In the genomic region with DNA sequence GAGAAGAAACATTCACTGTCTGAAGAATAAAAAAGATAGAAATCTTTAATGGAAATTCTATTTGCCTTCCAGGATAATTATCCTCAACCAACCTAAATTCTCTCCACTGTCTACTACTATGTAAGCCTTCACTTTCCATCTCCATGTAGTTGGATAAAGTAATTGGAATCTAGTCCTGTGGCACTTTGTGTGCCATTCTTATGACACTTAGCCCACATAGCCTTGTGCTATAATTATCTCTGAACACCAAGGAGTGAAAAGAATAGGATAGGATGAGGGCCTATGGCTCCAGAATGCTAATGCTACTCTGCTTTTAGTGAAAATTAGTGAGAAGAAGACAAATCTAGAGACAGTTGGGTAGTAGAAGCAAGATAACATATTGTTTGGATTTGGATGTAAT, we compare ENCODE assay signal across 25 cellular contexts. TPM values are rescaled to one million over a fixed set of nuclear protein-coding genes. Genes with fewer than 3 reads are reported as not detected.
A peak's percentile ranks its signal among the peaks of the same experiment; 100 is the strongest.
DNase-seq lines count a peak whose midpoint lies in the region; ATAC-seq and TF ChIP-seq lines count a peak whose summit lies in the region.
"Had no signal": no experiment of that assay in that cellular context is flagged by ENCODE, and none has a peak within 500 bp of the region (broad histone marks: within the 10 kb centered on the region; RNA-seq: fewer than 3 reads in every experiment).

No MANE protein-coding gene starts in this region.

- ATAC-seq in foreskin keratinocyte: no peak
- ATAC-seq in left cardiac atrium: peak; percentile 73 to 74
- no peak for ATAC-seq in HG03460 (IDR thresholded peaks at IDR 0.05; ENCODE audit: unreplicated experiment)
- ATAC-seq in HG03139 (IDR thresholded peaks at IDR 0.05; ENCODE audit: unreplicated experiment): no peak

- H3K4me1 Mint-ChIP-seq in progenitor cell of endocrine pancreas (ENCODE audit: low read depth): peaks cover 15% of the 10 kb centered on the region
- H3K4me1 Mint-ChIP-seq: CD4-positive, alpha-beta memory T cell had no signal

- H3K4me3 Mint-ChIP-seq in progenitor cell of endocrine pancreas (ENCODE audit: low read depth): no peak overlapping the region
- H3K4me3 Mint-ChIP-seq: CD4-positive, alpha-beta memory T cell had no signal

- TF ChIP-seq CTCF in foreskin keratinocyte (conservative IDR thresholded peaks at IDR 0.05) (no peak), progenitor cell of endocrine pancreas (IDR thresholded peaks at IDR 0.05; ENCODE audit: unreplicated experiment) (no peak), GM13977 (IDR thresholded peaks at IDR 0.05; ENCODE audit: extremely low read depth, insufficient read depth, missing control alignments) (no peak)

- H3K36me3 Mint-ChIP-seq in progenitor cell of endocrine pancreas (ENCODE audit: insufficient read depth): peaks cover 10% of the 10 kb centered on the region
- H3K36me3 Mint-ChIP-seq: CD4-positive, alpha-beta memory T cell had no signal

- peaks cover 8% of the 10 kb centered on the region for H3K9me3 Mint-ChIP-seq in progenitor cell of endocrine pancreas (ENCODE audit: low read depth)

- H3K27ac ChIP-seq in foreskin keratinocyte: peak overlapping the region; percentile 14
- H3K27ac ChIP-seq: SJSA1 had no signal

- intact Hi-C loops in left cardiac atrium (cut with DNase I): no loop called here

- H3K27me3 ChIP-seq in foreskin keratinocyte: no peaks in the 10 kb centered on the region
- H3K27me3 ChIP-seq: SJSA1 had no signal

- no peaks in the 10 kb centered on the region for H3K27me3 Mint-ChIP-seq in progenitor cell of endocrine pancreas

- H3K4me1 ChIP-seq in foreskin keratinocyte: peaks cover 3% of the 10 kb centered on the region
- H3K4me1 ChIP-seq: SJSA1 had no signal

- H3K27ac Mint-ChIP-seq in progenitor cell of endocrine pancreas: peak overlapping the region; percentile 1
- H3K27ac Mint-ChIP-seq: CD4-positive, alpha-beta memory T cell had no signal

- in situ Hi-C loops in GM13977 (cut with MboI; ENCODE audit: low pct_unique_long_range_greater_than_20kb, low sequenced_read_pairs, unreplicated experiment): no loop called here

- DNase-seq in foreskin keratinocyte (no peak), left cardiac atrium (no peak), progenitor cell of endocrine pancreas (ENCODE audit: low spot score, unreplicated experiment) (no peak), GM13977 (ENCODE audit: low spot score) (no peak), DMS53 (lab: John Stamatoyannopoulos, UW) (no peak)
- DNase-seq: C1 segment of cervical spinal cord; CD4-positive, alpha-beta memory T cell; COR-L47; HCEC 1CT; Karpas-422; NCI-H1092; NCI-H1417 treated with DMSO at 0.1 percent for 48 hours; NCI-H1694 treated with DMSO at 0.1 percent for 48 hours; NCI-H2081; NCI-H2171 treated with DMSO at 0.1 percent for 48 hours; NCI-H345; NCI-H510A treated with DMSO at 0.1 percent for 48 hours; NCI-H748 treated with DMSO at 0.1 percent for 48 hours had no signal

RNA-seq across cellular contexts. Expression of a gene that starts 20.2 kb away (rescaled TPM):
- total RNA-seq in foreskin keratinocyte (not detected in 2 replicates), left cardiac atrium (not detected), progenitor cell of endocrine pancreas (not detected in 2 replicates)
- polyA plus RNA-seq in foreskin keratinocyte: not detected in 2 replicates
- total RNA-seq: A673; CD4-positive, alpha-beta memory T cell; H1; HepG2; HT1080; SJSA1 had no signal
- polyA plus RNA-seq: CD4-positive, alpha-beta memory T cell; H1; HepG2 had no signal

RNA-seq across cellular contexts. Expression of a gene that starts 28.2 kb away (rescaled TPM):
- total RNA-seq in foreskin keratinocyte (39.4 and 42.4 TPM in 2 replicates), left cardiac atrium (10 to 100 TPM; 88.0 to 94.7 TPM), progenitor cell of endocrine pancreas (35.5 and 38.4 TPM in 2 replicates)
- polyA plus RNA-seq in foreskin keratinocyte: 12.8 and 15.1 TPM in 2 replicates

Comparison
In these comparisons a context has a peak if more than half of its experiments do, and no peak if none do; other contexts are left out.
1. ATAC-seq: peak in left cardiac atrium (2 of 2); none in foreskin keratinocyte (single experiment), HG03460 (single experiment) and HG03139 (single experiment).